Comparison of ENCODE assay signal across 8 cellular contexts in the genomic region with DNA sequence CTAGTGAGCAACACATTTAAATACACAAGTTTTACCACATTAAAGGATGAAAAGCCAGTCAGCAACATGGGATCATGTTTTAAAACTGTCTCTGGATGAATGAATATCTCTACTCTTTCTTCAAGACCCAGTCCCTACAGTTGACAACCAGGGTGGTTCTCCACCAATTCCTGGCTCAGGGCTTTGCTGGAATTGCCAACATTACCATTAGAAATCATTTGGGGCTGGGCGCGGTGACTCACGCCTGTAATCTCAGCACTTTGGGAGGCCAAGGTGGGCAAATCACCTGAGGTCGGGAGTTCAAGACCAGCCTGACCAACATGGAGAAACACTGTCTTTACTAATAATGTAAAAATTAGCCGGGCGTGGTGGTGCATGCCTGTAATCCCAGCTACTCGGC. TPM values are rescaled to one million over a fixed set of nuclear protein-coding genes. Genes with fewer than 3 reads are reported as not detected.
DNase-seq lines count a peak whose midpoint lies in the region; ATAC-seq and TF ChIP-seq lines count a peak whose summit lies in the region.
"Not testable (repeated sequence)": the region's sequence is repeated elsewhere in the genome, so short reads cannot be mapped to it uniquely, and the experiment has no call there.

No MANE protein-coding gene starts in this region.

- intact Hi-C loops in activated CD4-positive, alpha-beta T cell treated with anti-CD3 and anti-CD28 coated beads, Interleukin-2, amount 10 ng/mL, durations not matched to agents 24 days and 14 days (cut with micrococcal nuclease); psoas muscle (cut with DNase I): not testable (repeated sequence)

- H3K4me3 ChIP-seq in DOHH2 (ENCODE audit: low read length); RWPE2 (ENCODE audit: severe bottlenecking); effector memory CD4-positive, alpha-beta T cell (ENCODE audit: insufficient read depth, low read depth, low read length, poor library complexity, severe bottlenecking); psoas muscle; subcutaneous abdominal adipose tissue (ENCODE audit: low read depth in 1 of 5, low read length in 5 of 5): not testable (repeated sequence)

- H3K27ac ChIP-seq in DOHH2 (ENCODE audit: low read depth, low read length), result peak overlapping the region; percentile 28; the same call in 1 of the 2 replicates
- peak overlapping the region; percentile 35 for H3K27ac ChIP-seq in RWPE2 (ENCODE audit: poor library complexity, severe bottlenecking)
- H3K27ac ChIP-seq in effector memory CD4-positive, alpha-beta T cell (ENCODE audit: insufficient read depth, low read length, poor library complexity, severe bottlenecking), result peak overlapping the region; percentile 55
- peak overlapping the region; percentile 50 for H3K27ac ChIP-seq in psoas muscle
- peak overlapping the region; percentile 14 for H3K27ac ChIP-seq in subcutaneous abdominal adipose tissue (ENCODE audit: low read depth, low read length)

- H3K4me1 Mint-ChIP-seq in activated CD4-positive, alpha-beta T cell treated with anti-CD3 and anti-CD28 coated beads, Interleukin-2, amount 10 ng/mL, durations not matched to agents 24 days and 14 days, result peaks cover 76% of the 10 kb centered on the region
- peaks cover 93% of the 10 kb centered on the region for H3K4me1 Mint-ChIP-seq in activated T-cell treated with anti-CD3 and anti-CD28 coated beads, Interleukin-2, amount 50 U/mL, for 24 hours (ENCODE audit: low read depth)

- ATAC-seq in RWPE2 (ENCODE audit: low read depth); activated naive CD4-positive, alpha-beta T cell treated with anti-CD3 and anti-CD28 coated beads, Interleukin-2, amount 50 U/mL, for 72 hours; psoas muscle: not testable (repeated sequence)

- not testable (repeated sequence) for H3K79me2 ChIP-seq in DOHH2 (ENCODE audit: control insufficient read depth, low read length)

- not testable (repeated sequence) for H3K9ac ChIP-seq in subcutaneous abdominal adipose tissue (ENCODE audit: low read length in 5 of 5)

- peaks cover 56% of the 10 kb centered on the region for H3F3A ChIP-seq in DOHH2 (ENCODE audit: control insufficient read depth, insufficient read depth)

- H4K20me1 ChIP-seq in DOHH2 (ENCODE audit: control insufficient read depth, insufficient read depth, low read depth, low read length), result not testable (repeated sequence)

- WGBS in psoas muscle, 3 donors, result 86 to 94% (median 91%) methylated on average over 7 of the region's 7 CpGs

- not testable (repeated sequence) for H3K27me3 ChIP-seq in DOHH2 (ENCODE audit: control insufficient read depth, low read length); RWPE2 (ENCODE audit: insufficient read depth, poor library complexity, severe bottlenecking); effector memory CD4-positive, alpha-beta T cell (replicated peaks; ENCODE audit: control insufficient read depth, insufficient read depth, low read length, poor library complexity, severe bottlenecking); psoas muscle (ENCODE audit: insufficient read depth in 3 of 3, low read length in 2 of 3); subcutaneous abdominal adipose tissue (ENCODE audit: control insufficient read depth in 5 of 5, insufficient read depth in 4 of 5, low read length in 5 of 5)

- not testable (repeated sequence) for H3K9me3 ChIP-seq in DOHH2 (ENCODE audit: control insufficient read depth, insufficient read depth, low read length); RWPE2 (ENCODE audit: severe bottlenecking); effector memory CD4-positive, alpha-beta T cell (ENCODE audit: control insufficient read depth, low read length); psoas muscle; subcutaneous abdominal adipose tissue (ENCODE audit: control insufficient read depth in 5 of 5, low read length in 5 of 5)

- not testable (repeated sequence) for H3K4me2 ChIP-seq in DOHH2 (ENCODE audit: low read length)

- not testable (repeated sequence) for H3K27me3 Mint-ChIP-seq in activated CD4-positive, alpha-beta T cell treated with anti-CD3 and anti-CD28 coated beads, Interleukin-2, amount 10 ng/mL, durations not matched to agents 24 days and 14 days; activated T-cell treated with anti-CD3 and anti-CD28 coated beads, Interleukin-2, amount 50 U/mL, for 24 hours

- H3K27ac Mint-ChIP-seq in activated CD4-positive, alpha-beta T cell treated with anti-CD3 and anti-CD28 coated beads, Interleukin-2, amount 10 ng/mL, durations not matched to agents 24 days and 14 days, result peak overlapping the region; percentile 89
- H3K27ac Mint-ChIP-seq in activated T-cell treated with anti-CD3 and anti-CD28 coated beads, Interleukin-2, amount 50 U/mL, for 24 hours, result peak overlapping the region; percentile 98
- peak overlapping the region; percentile 89 to 90 for H3K27ac Mint-ChIP-seq in activated naive CD4-positive, alpha-beta T cell treated with anti-CD3 and anti-CD28 coated beads, Interleukin-2, amount 50 U/mL, for 72 hours

- not testable (repeated sequence) for TF ChIP-seq CTCF in DOHH2 (IDR thresholded peaks at IDR 0.05; ENCODE audit: low read depth, low read length, poor library complexity, severe bottlenecking); RWPE2 (IDR thresholded peaks at IDR 0.05; ENCODE audit: poor library complexity, severe bottlenecking); psoas muscle (IDR thresholded peaks at IDR 0.05)

- not testable (repeated sequence) for DNase-seq in RWPE2 (ENCODE audit: low spot score); activated naive CD4-positive, alpha-beta T cell treated with anti-CD3 and anti-CD28 coated beads, Interleukin-2, amount 50 U/mL, for 72 hours (ENCODE audit: low spot score in 2 of 2); effector memory CD4-positive, alpha-beta T cell; psoas muscle
- peak; percentile 58 for DNase-seq in activated CD4-positive, alpha-beta T cell treated with anti-CD3 and anti-CD28 coated beads, Interleukin-2, amount 10 ng/mL, durations not matched to agents 24 days and 14 days
- DNase-seq in activated T-cell treated with anti-CD3 and anti-CD28 coated beads, Interleukin-2, amount 50 U/mL, for 24 hours, result peak; percentile 27

- not testable (repeated sequence) for H3K9me3 Mint-ChIP-seq in activated CD4-positive, alpha-beta T cell treated with anti-CD3 and anti-CD28 coated beads, Interleukin-2, amount 10 ng/mL, durations not matched to agents 24 days and 14 days; activated T-cell treated with anti-CD3 and anti-CD28 coated beads, Interleukin-2, amount 50 U/mL, for 24 hours; activated naive CD4-positive, alpha-beta T cell treated with anti-CD3 and anti-CD28 coated beads, Interleukin-2, amount 50 U/mL, for 72 hours

- H3K36me3 ChIP-seq in DOHH2 (ENCODE audit: control insufficient read depth, low read length), result peaks cover 70% of the 10 kb centered on the region
- H3K36me3 ChIP-seq in RWPE2 (ENCODE audit: low read depth), result peaks cover 16% of the 10 kb centered on the region
- H3K36me3 ChIP-seq in effector memory CD4-positive, alpha-beta T cell (ENCODE audit: control insufficient read depth, insufficient read depth, low read length), result peaks cover 19% of the 10 kb centered on the region
- peaks cover 2 to 18% of the 10 kb centered on the region in 2 donors for H3K36me3 ChIP-seq in psoas muscle (ENCODE audit: insufficient read depth in 1 of 2, low read depth in 1 of 2)
- peaks cover 0 to 22% (median 14%) of the 10 kb centered on the region in 5 donors for H3K36me3 ChIP-seq in subcutaneous abdominal adipose tissue (ENCODE audit: control insufficient read depth in 5 of 5, insufficient read depth in 5 of 5, low read length in 5 of 5)

- peak overlapping the region; percentile 21 for H3K4me3 Mint-ChIP-seq in activated CD4-positive, alpha-beta T cell treated with anti-CD3 and anti-CD28 coated beads, Interleukin-2, amount 10 ng/mL, durations not matched to agents 24 days and 14 days
- H3K4me3 Mint-ChIP-seq in activated T-cell treated with anti-CD3 and anti-CD28 coated beads, Interleukin-2, amount 50 U/mL, for 24 hours, result peak overlapping the region; percentile 25

- H3K4me1 ChIP-seq in DOHH2 (ENCODE audit: control insufficient read depth, low read length); RWPE2 (ENCODE audit: insufficient read depth, poor library complexity, severe bottlenecking): not testable (repeated sequence)
- peaks cover 87% of the 10 kb centered on the region for H3K4me1 ChIP-seq in effector memory CD4-positive, alpha-beta T cell (ENCODE audit: control insufficient read depth, insufficient read depth, low read length, poor library complexity, severe bottlenecking)
- H3K4me1 ChIP-seq in psoas muscle, result peaks cover 30% of the 10 kb centered on the region
- peaks cover 9 to 28% (median 21%) of the 10 kb centered on the region in 5 donors for H3K4me1 ChIP-seq in subcutaneous abdominal adipose tissue (ENCODE audit: control insufficient read depth in 5 of 5, insufficient read depth in 5 of 5, low read length in 5 of 5)

- not testable (repeated sequence) for H3K9me2 ChIP-seq in DOHH2 (replicated peaks; ENCODE audit: control insufficient read depth, low read length)

- H3K36me3 Mint-ChIP-seq in activated CD4-positive, alpha-beta T cell treated with anti-CD3 and anti-CD28 coated beads, Interleukin-2, amount 10 ng/mL, durations not matched to agents 24 days and 14 days (ENCODE audit: low read depth), result peaks cover 59% of the 10 kb centered on the region
- peaks cover 93% of the 10 kb centered on the region for H3K36me3 Mint-ChIP-seq in activated T-cell treated with anti-CD3 and anti-CD28 coated beads, Interleukin-2, amount 50 U/mL, for 24 hours (ENCODE audit: low read depth)
- peaks cover 21 to 48% of the 10 kb centered on the region in 2 donors for H3K36me3 Mint-ChIP-seq in activated naive CD4-positive, alpha-beta T cell treated with anti-CD3 and anti-CD28 coated beads, Interleukin-2, amount 50 U/mL, for 72 hours

RNA-seq across cellular contexts. Expression of gene OXNAD1, which starts 45.5 kb away (rescaled TPM):
- total RNA-seq in activated CD4-positive, alpha-beta T cell treated with anti-CD3 and anti-CD28 coated beads, Interleukin-2, amount 10 ng/mL, durations not matched to agents 24 days and 14 days, result 27.1 and 29.8 TPM in 2 replicates
- 10 to 100 TPM; 47.7 to 53.9 TPM for total RNA-seq in activated naive CD4-positive, alpha-beta T cell treated with anti-CD3 and anti-CD28 coated beads, Interleukin-2, amount 50 U/mL, for 72 hours
- total RNA-seq in psoas muscle, result 10 to 100 TPM in 2 of 4 donors, 1 to 10 TPM in 2; 5.4 to 15.5 (median 9.0) TPM
- polyA plus RNA-seq in psoas muscle, result 10 to 100 TPM in 2 of 3 donors, 1 to 10 TPM in 1; 8.2 to 24.4 (median 11.9) TPM

RNA-seq across cellular contexts. Expression of gene DPH3, which starts 45.7 kb away (rescaled TPM):
- total RNA-seq in activated CD4-positive, alpha-beta T cell treated with anti-CD3 and anti-CD28 coated beads, Interleukin-2, amount 10 ng/mL, durations not matched to agents 24 days and 14 days, result 27.6 and 30.1 TPM in 2 replicates
- 10 to 100 TPM; 15.2 to 23.9 TPM for total RNA-seq in activated naive CD4-positive, alpha-beta T cell treated with anti-CD3 and anti-CD28 coated beads, Interleukin-2, amount 50 U/mL, for 72 hours
- 10 to 100 TPM; 23.5 to 53.3 (median 43.3) TPM for total RNA-seq in psoas muscle
- 100 to 1,000 TPM in 1 of 3 donors, 10 to 100 TPM in 2; 33.4 to 108 (median 76.9) TPM for polyA plus RNA-seq in psoas muscle
